20 cellular contexts compared by ENCODE assay signal in genomic region chr3:150710097-150710496, GRCh38. TPM values are rescaled to one million over a fixed set of nuclear protein-coding genes. Genes with fewer than 3 reads are reported as not detected.
DNase-seq lines count a peak whose midpoint lies in the region; ATAC-seq and TF ChIP-seq lines count a peak whose summit lies in the region.
"Had no signal": no experiment of that assay in that cellular context is flagged by ENCODE, and none has a peak within 500 bp of the region (broad histone marks: within the 10 kb centered on the region; RNA-seq: fewer than 3 reads in every experiment).

No MANE protein-coding gene starts in this region.

- H3K4me1 ChIP-seq in osteoblast (ENCODE audit: insufficient read depth, low read length): peaks cover 3% of the 10 kb centered on the region

- H3K4me1 Mint-ChIP-seq in HFFc6 (ENCODE audit: low read depth): peaks cover 6% of the 10 kb centered on the region; the same call in 1 of the 2 replicates

- H3K27me3 Mint-ChIP-seq in HFFc6 (ENCODE audit: insufficient read depth): peaks cover 5% of the 10 kb centered on the region

- H4K20me1 ChIP-seq in osteoblast (ENCODE audit: insufficient read depth, low read length): no peaks in the 10 kb centered on the region

- ATAC-seq in HG03039 (IDR thresholded peaks at IDR 0.05; ENCODE audit: unreplicated experiment): no peak
- ATAC-seq: SK-N-SH treated with all-trans-retinoic acid at 6 μM for 48 hours had no signal

- H3K9me3 Mint-ChIP-seq in HFFc6: no peaks in the 10 kb centered on the region; the same call in 1 of the 2 replicates

- TF ChIP-seq CTCF in HFFc6 (IDR thresholded peaks at IDR 0.05) (no peak), osteoblast (IDR thresholded peaks at IDR 0.05; ENCODE audit: extremely low read depth, low read depth, low read length) (no peak)

- no peaks in the 10 kb centered on the region for H3K36me3 Mint-ChIP-seq in HFFc6 (ENCODE audit: low read depth)

- no peaks in the 10 kb centered on the region for H3K79me2 ChIP-seq in osteoblast (ENCODE audit: insufficient read depth, low read length)

- no peaks in the 10 kb centered on the region for H3K27me3 ChIP-seq in osteoblast (ENCODE audit: insufficient read depth, low read length)

- DNase-seq in GM04503 (ENCODE audit: low read depth): peak; percentile 84
- DNase-seq in HFFc6: peak; percentile 69
- peak; percentile 43 for DNase-seq in NCI-H82 treated with DMSO at 0.1 percent for 48 hours (lab: John Stamatoyannopoulos, UW; ENCODE audit: unreplicated experiment)
- DNase-seq in osteoblast (ENCODE audit: insufficient read length, low spot score, missing footprints): peak; percentile 84
- no peak for DNase-seq in NCI-H510A (lab: John Stamatoyannopoulos, UW)
- DNase-seq in AML-193 (lab: John Stamatoyannopoulos, UW): no peak
- DNase-seq: DMS79, Karpas-422, MM.1S, NCI-H1092, NCI-H146, NCI-H2081, NCI-H510A treated with DMSO at 0.1 percent for 48 hours, NCI-H774, SIG-M5 had no signal

- no peak overlapping the region for H3K27ac ChIP-seq in osteoblast (ENCODE audit: low read depth, low read length)
- H3K27ac ChIP-seq: C4-2B, RWPE1 had no signal

- no peaks in the 10 kb centered on the region for H3K9me3 ChIP-seq in osteoblast (ENCODE audit: low read depth, low read length)

- H3K4me3 Mint-ChIP-seq in HFFc6: no peak overlapping the region

- peaks cover 3% of the 10 kb centered on the region for H3K36me3 ChIP-seq in osteoblast (ENCODE audit: insufficient read depth, low read length)

- no peak overlapping the region for H2AFZ ChIP-seq in osteoblast (ENCODE audit: low read length)

- no peak overlapping the region for H3K27ac Mint-ChIP-seq in HFFc6

- no peak overlapping the region for H3K4me3 ChIP-seq in osteoblast (ENCODE audit: insufficient read depth, low read length)

- H3K4me2 ChIP-seq in osteoblast (ENCODE audit: insufficient read depth, low read length): no peak overlapping the region

RNA-seq across cellular contexts. Expression of gene ERICH6, which starts 6.4 kb away (rescaled TPM):
- total RNA-seq in HFFc6 (2021; fragmentation: NEBNext Ultra II Directional; extraction: Animal tissue kit (Norgen Biotek cat#: 25700)): under 1 TPM in 1 of 6 experiments, not detected in 5; 0.30 TPM
- under 0.01 and 0.29 TPM in 2 replicates for total RNA-seq in osteoblast
- total RNA-seq: HT-29 had no signal

RNA-seq across cellular contexts. Expression of gene SIAH2, which starts 52.9 kb away (rescaled TPM):
- total RNA-seq in HFFc6 (2021; fragmentation: NEBNext Ultra II Directional; extraction: Animal tissue kit (Norgen Biotek cat#: 25700)): 10 to 100 TPM; 14.6 to 18.2 (median 15.9) TPM
- 35.7 and 36.2 TPM in 2 replicates for total RNA-seq in osteoblast

Comparison
In these comparisons a context has a peak if more than half of its experiments do, and no peak if none do; other contexts are left out.
1. DNase-seq: peak in GM04503 (single experiment), HFFc6 (single experiment), NCI-H82 treated with DMSO at 0.1 percent for 48 hours (single experiment) and osteoblast (single experiment); none in NCI-H510A (single experiment) and AML-193 (0 of 2).